In the genomic region with DNA sequence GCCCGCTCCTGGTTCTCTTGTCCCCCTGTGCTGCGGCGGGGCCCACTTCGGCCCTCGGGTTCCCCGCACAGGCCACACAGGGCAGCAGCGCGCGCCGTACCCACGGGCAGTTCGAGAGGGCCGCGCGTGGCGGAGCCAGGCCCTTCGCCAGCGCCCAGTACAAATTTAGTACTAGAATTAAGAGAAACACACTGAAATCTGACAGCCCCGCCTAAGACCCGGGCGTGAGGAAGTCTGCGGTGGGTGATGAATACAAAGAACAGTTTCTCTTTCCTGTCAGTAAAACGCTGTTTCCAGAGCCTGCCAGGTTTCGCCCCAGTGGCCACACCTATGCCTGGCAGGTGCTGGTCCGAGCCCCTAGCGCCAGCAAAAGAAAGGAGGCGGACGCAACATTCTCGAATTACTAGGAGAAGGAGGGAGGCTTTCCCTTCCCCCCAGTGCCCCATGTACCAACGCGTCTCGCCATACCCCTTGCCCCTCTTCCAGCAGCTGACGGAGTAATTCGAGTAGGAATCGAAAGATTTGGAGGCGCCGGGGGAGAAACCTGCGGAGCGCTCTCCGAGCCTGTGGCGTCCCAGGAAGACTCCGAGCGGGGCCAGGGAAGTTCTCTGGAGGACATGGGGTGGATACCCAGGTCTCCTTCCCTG, we compare ENCODE assay signal across 8 cellular contexts. TPM values are rescaled to one million over a fixed set of nuclear protein-coding genes. Genes with fewer than 3 reads are reported as not detected.
DNase-seq lines count a peak whose midpoint lies in the region; ATAC-seq and TF ChIP-seq lines count a peak whose summit lies in the region.

No MANE protein-coding gene starts in this region.

- H3K9ac ChIP-seq in mammary epithelial cell (ENCODE audit: insufficient read depth, low read length): peak overlapping the region; percentile 98

- peaks cover 39% of the 10 kb centered on the region for H3K4me1 ChIP-seq in mammary epithelial cell (ENCODE audit: insufficient read depth, low read length)

- no peaks in the 10 kb centered on the region for H3K9me3 ChIP-seq in mammary epithelial cell (replicated peaks; ENCODE audit: insufficient read depth, low read length)

- no peaks in the 10 kb centered on the region for H3K36me3 ChIP-seq in mammary epithelial cell (ENCODE audit: insufficient read depth, low read length)

- dilution Hi-C loops in mammary epithelial cell (cut with HindIII; ENCODE audit: low sequenced_read_pairs): loop anchor here (5.0 kb wide), 1 partner anchor 70 kb away; no protein-coding TSS in a partner anchor

- DNase-seq in NCI-H146 (lab: John Stamatoyannopoulos, UW): peak; percentile 64
- peak; percentile 93 for DNase-seq in mammary epithelial cell
- peak; percentile 63 for DNase-seq in kidney glomerular epithelial cell (lab: John Stamatoyannopoulos, UW)
- DNase-seq in stimulated activated CD4-positive, alpha-beta T cell treated with anti-CD3 and anti-CD28 coated beads, Interleukin-2, amount 100 ng/mL, for 24 hours: peak; percentile 82 to 84
- no peak for DNase-seq in NCI-H524 (lab: John Stamatoyannopoulos, UW)

- CTCF ChIA-PET in mammary epithelial cell (lab: Charles Lee; ENCODE audit: low non-redundant PET): no interaction called here

- H3K4me2 ChIP-seq in mammary epithelial cell (ENCODE audit: insufficient read depth, low read depth, low read length): peak overlapping the region; percentile 93

- H3K27ac ChIP-seq in VCaP (peak overlapping the region; percentile 92), mammary epithelial cell (ENCODE audit: insufficient read depth, low read depth, low read length) (peak overlapping the region; percentile 100)

- intact Hi-C loops in mammary epithelial cell (cut with micrococcal nuclease): loop anchor here (1.0 to 10.0 kb wide), 6 partner anchors 55 to 505 kb away; a partner anchor contains a TSS

- WGBS in mammary epithelial cell (ENCODE audit: low coverage, missing lambda C conversion rate): 1% methylated on average over 38 of the region's 43 CpGs

- H3K4me3 ChIP-seq in GM12875 (ENCODE audit: low read depth, low read length): peak overlapping the region; percentile 84
- peak overlapping the region; percentile 68 to 78 (median 71) for H3K4me3 ChIP-seq in mammary epithelial cell (replicated peaks in 1 of 3; ENCODE audit: insufficient read depth in 1 of 3, low read depth in 2 of 3, low read length in 3 of 3)

- BruUV-seq in mammary epithelial cell (replicated peaks; lab: Mats Ljungman, UMichigan): TSS peak; percentile 5

- H2AFZ ChIP-seq in mammary epithelial cell (ENCODE audit: low read depth, low read length): peak overlapping the region; percentile 64

- H3K79me2 ChIP-seq in mammary epithelial cell (ENCODE audit: insufficient read depth, low read length): peaks cover 40% of the 10 kb centered on the region

- H3K27me3 ChIP-seq in mammary epithelial cell (ENCODE audit: insufficient read depth, low read length): no peaks in the 10 kb centered on the region

- peak; percentile 44 for ATAC-seq in HG02759 (IDR thresholded peaks at IDR 0.05; ENCODE audit: unreplicated experiment)

- TF ChIP-seq CTCF in GM12875 (IDR thresholded peaks at IDR 0.05; ENCODE audit: borderline replicate concordance, insufficient read depth, low read depth, low read length) (peak; percentile 57), VCaP (conservative IDR thresholded peaks at IDR 0.05) (peak; percentile 87), mammary epithelial cell (conservative IDR thresholded peaks at IDR 0.05 in 1 of 2, IDR thresholded peaks at IDR 0.05 in 1 of 2; ENCODE audit: extremely low read depth in 1 of 2, insufficient read depth in 1 of 2, low read depth in 1 of 2, low read length in 2 of 2) (peak; percentile 38 to 46)

- no peaks in the 10 kb centered on the region for H4K20me1 ChIP-seq in mammary epithelial cell (ENCODE audit: insufficient read depth, low read length)

- in situ Hi-C loops in mammary epithelial cell (cut with MboI; ENCODE audit: low sequenced_read_pairs in 2 of 2): no loop called here

RNA-seq across cellular contexts. Expression of a gene that starts 0.6 kb away (rescaled TPM):
- total RNA-seq in mammary epithelial cell: 100 to 1,000 TPM; 131 to 154 TPM
- 29.6 TPM for polyA plus RNA-seq in mammary epithelial cell
- 80.7 TPM for polyA minus RNA-seq in mammary epithelial cell

RNA-seq across cellular contexts. Expression of a gene that starts 48.1 kb away (rescaled TPM):
- not detected for total RNA-seq in mammary epithelial cell
- not detected for polyA plus RNA-seq in mammary epithelial cell
- not detected for polyA minus RNA-seq in mammary epithelial cell

Comparison
In these comparisons a context has a peak if more than half of its experiments do, and no peak if none do; other contexts are left out.
1. DNase-seq: peak in NCI-H146 (single experiment), mammary epithelial cell (single experiment), kidney glomerular epithelial cell (single experiment) and stimulated activated CD4-positive, alpha-beta T cell treated with anti-CD3 and anti-CD28 coated beads, Interleukin-2, amount 100 ng/mL, for 24 hours (2 of 2); none in NCI-H524 (0 of 2).
2. Peak in every context shown above with its lines, with median percentiles within 50 percentile points of each other: CTCF ChIP-seq.